In the genomic region with DNA sequence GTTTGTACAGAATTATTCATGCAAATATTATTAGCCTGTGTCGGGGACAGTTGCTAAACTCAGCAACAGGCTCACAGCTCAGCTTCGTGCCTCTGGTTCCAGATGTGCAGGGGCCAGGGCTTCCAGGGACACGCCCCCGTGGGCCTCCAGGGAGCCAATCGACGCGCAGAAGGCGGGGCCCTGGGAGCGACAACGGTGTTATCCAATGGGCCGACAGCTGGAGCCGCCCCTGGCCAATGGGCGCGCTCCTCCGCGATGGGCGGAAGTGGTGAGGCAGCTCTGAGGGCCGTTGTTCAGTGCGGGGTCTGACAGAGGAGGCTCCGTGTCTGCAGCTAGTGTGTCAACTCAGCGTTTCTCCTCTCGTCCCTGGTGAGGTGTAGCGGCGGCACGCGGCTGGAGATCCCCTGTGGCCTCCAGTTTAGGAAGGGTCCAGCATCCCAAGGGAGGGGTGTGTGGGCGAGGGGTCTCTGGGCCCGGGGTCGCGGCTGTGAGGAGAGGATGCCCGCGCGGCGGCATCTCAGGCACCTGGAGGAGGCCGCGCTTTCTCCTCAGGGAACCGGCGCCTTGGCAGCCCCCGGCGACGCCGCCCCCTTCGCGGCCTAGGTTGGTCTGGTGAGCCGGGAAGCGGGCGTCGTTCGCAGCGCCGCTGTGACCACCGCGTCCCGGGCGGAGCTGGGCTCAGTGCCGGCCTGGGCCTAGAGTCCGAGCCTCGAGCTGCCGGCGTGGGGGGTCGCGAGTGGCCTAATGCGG, we compare ENCODE assay signal across 8 cellular contexts.
A peak's percentile ranks its signal among the peaks of the same experiment; 100 is the strongest.
DNase-seq lines count a peak whose midpoint lies in the region; ATAC-seq and TF ChIP-seq lines count a peak whose summit lies in the region.

TSS of gene TRAFD1 (plus strand) at position 311 of the 750 bp plus-strand sequence. CDS start 4,963 bp downstream, outside the sequence.

- peaks cover 7% of the 10 kb centered on the region for H3K27me3 Mint-ChIP-seq in nephron progenitor cell (ENCODE audit: low read depth, poor library complexity)
- H3K27me3 Mint-ChIP-seq in stimulated activated naive CD8-positive, alpha-beta T cell treated with anti-CD3 and anti-CD28 coated beads, Interleukin-15, amount 100 ng/mL, for 72 hours = no peaks in the 10 kb centered on the region

- H3K27me3 ChIP-seq in HAP-1 (ENCODE audit: low read depth) = no peaks in the 10 kb centered on the region
- H3K27me3 ChIP-seq in MM.1S (replicated peaks; ENCODE audit: insufficient read depth, low read length) = no peaks in the 10 kb centered on the region

- peak within 1 kb of the TSS; percentile 67 for H2AFZ ChIP-seq in MM.1S (ENCODE audit: low read length)

- H3K9ac ChIP-seq in ES-I3 (ENCODE audit: low read depth, low read length) (peak within 1 kb of the TSS; percentile 78; the same call in 1 of the 2 replicates), MM.1S (ENCODE audit: low read length) (peak within 1 kb of the TSS; percentile 75)

- H3F3A ChIP-seq in MM.1S (ENCODE audit: insufficient read depth, low read length) = no peaks in the 10 kb centered on the region; the same call in 1 of the 2 replicates

- no peaks in the 10 kb centered on the region for H3K9me3 Mint-ChIP-seq in nephron progenitor cell
- no peaks in the 10 kb centered on the region for H3K9me3 Mint-ChIP-seq in stimulated activated naive CD8-positive, alpha-beta T cell treated with anti-CD3 and anti-CD28 coated beads, Interleukin-15, amount 100 ng/mL, for 72 hours

- TF ChIP-seq CTCF in MM.1S (IDR thresholded peaks at IDR 0.05; ENCODE audit: low read length) (no peak), nephron progenitor cell (IDR thresholded peaks at IDR 0.05) (no peak)

- peaks cover 8% of the 10 kb centered on the region for H3K79me2 ChIP-seq in MM.1S (ENCODE audit: low read length)

- H3K27ac ChIP-seq in MM.1S (ENCODE audit: low read length) = peak within 1 kb of the TSS; percentile 55; the same call in 1 of the 2 replicates

- H3K36me3 ChIP-seq in ES-I3 (ENCODE audit: insufficient read depth, low read length) (no peaks in the 10 kb centered on the region), HAP-1 (replicated peaks) (no peaks in the 10 kb centered on the region; the same call in 1 of the 2 replicates), MM.1S (replicated peaks; ENCODE audit: insufficient read depth, low read length) (no peaks in the 10 kb centered on the region)

- no peaks in the 10 kb centered on the region for H4K20me1 ChIP-seq in MM.1S (ENCODE audit: insufficient read depth, low read length)

- peak; percentile 91 to 99 for DNase-seq in HAP-1 (ENCODE audit: low spot score in 2 of 2)
- peak; percentile 90 for DNase-seq in MM.1S
- DNase-seq in SIG-M5 (lab: John Stamatoyannopoulos, UW) = peak; percentile 84
- peak; percentile 94 for DNase-seq in activated gamma-delta T cell (lab: John Stamatoyannopoulos, UW)
- peak; percentile 90 for DNase-seq in fibroblast of the conjunctiva (ENCODE audit: low read depth)
- peak; percentile 98 for DNase-seq in nephron progenitor cell
- DNase-seq in stimulated activated naive CD8-positive, alpha-beta T cell treated with anti-CD3 and anti-CD28 coated beads, Interleukin-15, amount 100 ng/mL, for 72 hours = peak; percentile 99

- H3K9me2 ChIP-seq in MM.1S (replicated peaks; ENCODE audit: insufficient read depth, low read length) = no peaks in the 10 kb centered on the region

- H3K4me3 ChIP-seq in HAP-1 (peak within 1 kb of the TSS; percentile 95), MM.1S (ENCODE audit: low read length) (peak within 1 kb of the TSS; percentile 84)

- H3K36me3 Mint-ChIP-seq in nephron progenitor cell (ENCODE audit: low read depth) = no peaks in the 10 kb centered on the region

- H3K9me3 ChIP-seq in ES-I3 (ENCODE audit: control insufficient read depth, insufficient read depth, low read length) (no peaks in the 10 kb centered on the region), HAP-1 (no peaks in the 10 kb centered on the region), MM.1S (replicated peaks; ENCODE audit: insufficient read depth, low read length) (no peaks in the 10 kb centered on the region)

- peak; percentile 100 for ATAC-seq in stimulated activated naive CD8-positive, alpha-beta T cell treated with anti-CD3 and anti-CD28 coated beads, Interleukin-15, amount 100 ng/mL, for 72 hours

- peak within 1 kb of the TSS; percentile 86 for H3K4me2 ChIP-seq in MM.1S (ENCODE audit: low read depth, low read length)

- in situ Hi-C loops in HAP-1 (cut with MboI; ENCODE audit: low sequenced_read_pairs) = no loop called here

- H3K4me3 Mint-ChIP-seq in nephron progenitor cell = peak within 1 kb of the TSS; percentile 77
- H3K4me3 Mint-ChIP-seq in stimulated activated naive CD8-positive, alpha-beta T cell treated with anti-CD3 and anti-CD28 coated beads, Interleukin-15, amount 100 ng/mL, for 72 hours = peak within 1 kb of the TSS; percentile 83 to 94

- H3K4me1 Mint-ChIP-seq in nephron progenitor cell = peaks cover 35% of the 10 kb centered on the region
- H3K4me1 Mint-ChIP-seq in stimulated activated naive CD8-positive, alpha-beta T cell treated with anti-CD3 and anti-CD28 coated beads, Interleukin-15, amount 100 ng/mL, for 72 hours = peaks cover 43% of the 10 kb centered on the region

- H3K4me1 ChIP-seq in ES-I3 (ENCODE audit: insufficient read depth, low read length) (peaks cover 4% of the 10 kb centered on the region), HAP-1 (peaks cover 3% of the 10 kb centered on the region; the same call in 1 of the 2 replicates), MM.1S (ENCODE audit: low read length) (no peaks in the 10 kb centered on the region; the same call in 1 of the 2 replicates)

- no peak within 1 kb of the TSS for H3K27ac Mint-ChIP-seq in nephron progenitor cell
- peak within 1 kb of the TSS; percentile 92 to 96 for H3K27ac Mint-ChIP-seq in stimulated activated naive CD8-positive, alpha-beta T cell treated with anti-CD3 and anti-CD28 coated beads, Interleukin-15, amount 100 ng/mL, for 72 hours

Comparison
In these comparisons a context has a peak if more than half of its experiments do, and no peak if none do; other contexts are left out.
1. Peak in every context shown above with its lines: DNase-seq, ATAC-seq, H3K4me3 ChIP-seq and H3K27ac ChIP-seq.